ENCODE assay signal across 20 cellular contexts in genomic region chr11:17635551-17635938, GRCh38.
"Had no signal": no experiment of that assay in that cellular context is flagged by ENCODE, and none has a peak within 500 bp of the region (broad histone marks: within the 10 kb centered on the region; RNA-seq: fewer than 3 reads in every experiment).

No MANE protein-coding gene starts in this region.

- H3K9me3 ChIP-seq: ovary, sigmoid colon, spleen, stomach, thoracic aorta had no signal

- FAIRE-seq: keratinocyte had no signal

- H2AFZ ChIP-seq: hepatocyte had no signal

- H3K36me3 Mint-ChIP-seq: activated naive CD8-positive, alpha-beta T cell treated with anti-CD3 and anti-CD28 coated beads, Interleukin-2, amount 10 ng/mL, durations not matched to agents 7 days and 5 days had no signal

- DNase-seq: activated B cell treated with CpG ODN at 0.5 μM for 24 hours; activated CD4-positive, alpha-beta T cell treated with anti-CD3 and anti-CD28 coated beads, Interleukin-2, amount 10 ng/mL, durations not matched to agents 7 days and 5 days; activated naive CD4-positive, alpha-beta T cell; activated naive CD8-positive, alpha-beta T cell treated with anti-CD3 and anti-CD28 coated beads, Interleukin-2, amount 10 ng/mL, durations not matched to agents 7 days and 5 days; activated T-cell treated with anti-CD3 and anti-CD28 coated beads for 4 hours; brain microvascular endothelial cell; effector memory CD4-positive, alpha-beta T cell; midbrain; ovary; sigmoid colon; spleen; stomach; T-helper 17 cell had no signal

- H3K4me3 ChIP-seq: hepatocyte, ovary, sigmoid colon, spleen, stomach, thoracic aorta had no signal

- H3K4me2 ChIP-seq: hepatocyte had no signal

- H3K79me2 ChIP-seq: hepatocyte had no signal

- H3K4me1 ChIP-seq: sigmoid colon, spleen, stomach had no signal

- H3K4me3 Mint-ChIP-seq: activated B cell treated with CpG ODN at 0.5 μM for 24 hours; activated CD4-positive, alpha-beta T cell treated with anti-CD3 and anti-CD28 coated beads, Interleukin-2, amount 10 ng/mL, durations not matched to agents 7 days and 5 days; activated naive CD8-positive, alpha-beta T cell treated with anti-CD3 and anti-CD28 coated beads, Interleukin-2, amount 10 ng/mL, durations not matched to agents 7 days and 5 days; central memory CD8-positive, alpha-beta T cell; dendritic cell treated with granulocyte-macrophage colony-stimulating factor and Interleukin-4, amounts not matched to agents 40 ng/mL and 50 ng/mL, for 4 days; neural crest cell; T-helper 17 cell had no signal

- ATAC-seq: left lobe of liver, T-helper 17 cell had no signal

- H3K27me3 Mint-ChIP-seq: activated CD4-positive, alpha-beta T cell treated with anti-CD3 and anti-CD28 coated beads, Interleukin-2, amount 10 ng/mL, durations not matched to agents 7 days and 5 days; dendritic cell treated with granulocyte-macrophage colony-stimulating factor and Interleukin-4, amounts not matched to agents 40 ng/mL and 50 ng/mL, for 4 days had no signal

- H3K36me3 ChIP-seq: brain microvascular endothelial cell, ovary, sigmoid colon, spleen, stomach, thoracic aorta had no signal

- H3K4me1 Mint-ChIP-seq: activated B cell treated with CpG ODN at 0.5 μM for 24 hours; activated CD4-positive, alpha-beta T cell treated with anti-CD3 and anti-CD28 coated beads, Interleukin-2, amount 10 ng/mL, durations not matched to agents 7 days and 5 days; activated naive CD8-positive, alpha-beta T cell treated with anti-CD3 and anti-CD28 coated beads, Interleukin-2, amount 10 ng/mL, durations not matched to agents 7 days and 5 days; central memory CD8-positive, alpha-beta T cell; neural crest cell; T-helper 17 cell had no signal

- H3K9me3 Mint-ChIP-seq: activated B cell treated with CpG ODN at 0.5 μM for 24 hours; activated CD4-positive, alpha-beta T cell treated with anti-CD3 and anti-CD28 coated beads, Interleukin-2, amount 10 ng/mL, durations not matched to agents 7 days and 5 days; activated naive CD8-positive, alpha-beta T cell treated with anti-CD3 and anti-CD28 coated beads, Interleukin-2, amount 10 ng/mL, durations not matched to agents 7 days and 5 days; central memory CD8-positive, alpha-beta T cell; dendritic cell treated with granulocyte-macrophage colony-stimulating factor and Interleukin-4, amounts not matched to agents 40 ng/mL and 50 ng/mL, for 4 days; neural crest cell had no signal

- H3K27ac ChIP-seq: brain microvascular endothelial cell, hepatocyte, ovary, sigmoid colon, spleen, stomach, thoracic aorta had no signal

- H3K27me3 ChIP-seq: brain microvascular endothelial cell, hepatocyte, ovary, sigmoid colon had no signal

- H3K27ac Mint-ChIP-seq: activated B cell treated with CpG ODN at 0.5 μM for 24 hours; activated CD4-positive, alpha-beta T cell treated with anti-CD3 and anti-CD28 coated beads, Interleukin-2, amount 10 ng/mL, durations not matched to agents 7 days and 5 days; activated naive CD8-positive, alpha-beta T cell treated with anti-CD3 and anti-CD28 coated beads, Interleukin-2, amount 10 ng/mL, durations not matched to agents 7 days and 5 days; dendritic cell treated with granulocyte-macrophage colony-stimulating factor and Interleukin-4, amounts not matched to agents 40 ng/mL and 50 ng/mL, for 4 days; T-helper 17 cell had no signal
